In genomic region chr6:157996918-157997702, GRCh38 we compare ENCODE assay signal across 1 cellular context.
TF ChIP-seq lines count a peak whose summit lies in the region.

No MANE protein-coding gene starts in this region.

TF ChIP-seq in K562, 482 proteins besides CTCF, POLR2A, EP300 and RAD21 (continued from another document):
- TF ChIP-seq, protein P1, sequence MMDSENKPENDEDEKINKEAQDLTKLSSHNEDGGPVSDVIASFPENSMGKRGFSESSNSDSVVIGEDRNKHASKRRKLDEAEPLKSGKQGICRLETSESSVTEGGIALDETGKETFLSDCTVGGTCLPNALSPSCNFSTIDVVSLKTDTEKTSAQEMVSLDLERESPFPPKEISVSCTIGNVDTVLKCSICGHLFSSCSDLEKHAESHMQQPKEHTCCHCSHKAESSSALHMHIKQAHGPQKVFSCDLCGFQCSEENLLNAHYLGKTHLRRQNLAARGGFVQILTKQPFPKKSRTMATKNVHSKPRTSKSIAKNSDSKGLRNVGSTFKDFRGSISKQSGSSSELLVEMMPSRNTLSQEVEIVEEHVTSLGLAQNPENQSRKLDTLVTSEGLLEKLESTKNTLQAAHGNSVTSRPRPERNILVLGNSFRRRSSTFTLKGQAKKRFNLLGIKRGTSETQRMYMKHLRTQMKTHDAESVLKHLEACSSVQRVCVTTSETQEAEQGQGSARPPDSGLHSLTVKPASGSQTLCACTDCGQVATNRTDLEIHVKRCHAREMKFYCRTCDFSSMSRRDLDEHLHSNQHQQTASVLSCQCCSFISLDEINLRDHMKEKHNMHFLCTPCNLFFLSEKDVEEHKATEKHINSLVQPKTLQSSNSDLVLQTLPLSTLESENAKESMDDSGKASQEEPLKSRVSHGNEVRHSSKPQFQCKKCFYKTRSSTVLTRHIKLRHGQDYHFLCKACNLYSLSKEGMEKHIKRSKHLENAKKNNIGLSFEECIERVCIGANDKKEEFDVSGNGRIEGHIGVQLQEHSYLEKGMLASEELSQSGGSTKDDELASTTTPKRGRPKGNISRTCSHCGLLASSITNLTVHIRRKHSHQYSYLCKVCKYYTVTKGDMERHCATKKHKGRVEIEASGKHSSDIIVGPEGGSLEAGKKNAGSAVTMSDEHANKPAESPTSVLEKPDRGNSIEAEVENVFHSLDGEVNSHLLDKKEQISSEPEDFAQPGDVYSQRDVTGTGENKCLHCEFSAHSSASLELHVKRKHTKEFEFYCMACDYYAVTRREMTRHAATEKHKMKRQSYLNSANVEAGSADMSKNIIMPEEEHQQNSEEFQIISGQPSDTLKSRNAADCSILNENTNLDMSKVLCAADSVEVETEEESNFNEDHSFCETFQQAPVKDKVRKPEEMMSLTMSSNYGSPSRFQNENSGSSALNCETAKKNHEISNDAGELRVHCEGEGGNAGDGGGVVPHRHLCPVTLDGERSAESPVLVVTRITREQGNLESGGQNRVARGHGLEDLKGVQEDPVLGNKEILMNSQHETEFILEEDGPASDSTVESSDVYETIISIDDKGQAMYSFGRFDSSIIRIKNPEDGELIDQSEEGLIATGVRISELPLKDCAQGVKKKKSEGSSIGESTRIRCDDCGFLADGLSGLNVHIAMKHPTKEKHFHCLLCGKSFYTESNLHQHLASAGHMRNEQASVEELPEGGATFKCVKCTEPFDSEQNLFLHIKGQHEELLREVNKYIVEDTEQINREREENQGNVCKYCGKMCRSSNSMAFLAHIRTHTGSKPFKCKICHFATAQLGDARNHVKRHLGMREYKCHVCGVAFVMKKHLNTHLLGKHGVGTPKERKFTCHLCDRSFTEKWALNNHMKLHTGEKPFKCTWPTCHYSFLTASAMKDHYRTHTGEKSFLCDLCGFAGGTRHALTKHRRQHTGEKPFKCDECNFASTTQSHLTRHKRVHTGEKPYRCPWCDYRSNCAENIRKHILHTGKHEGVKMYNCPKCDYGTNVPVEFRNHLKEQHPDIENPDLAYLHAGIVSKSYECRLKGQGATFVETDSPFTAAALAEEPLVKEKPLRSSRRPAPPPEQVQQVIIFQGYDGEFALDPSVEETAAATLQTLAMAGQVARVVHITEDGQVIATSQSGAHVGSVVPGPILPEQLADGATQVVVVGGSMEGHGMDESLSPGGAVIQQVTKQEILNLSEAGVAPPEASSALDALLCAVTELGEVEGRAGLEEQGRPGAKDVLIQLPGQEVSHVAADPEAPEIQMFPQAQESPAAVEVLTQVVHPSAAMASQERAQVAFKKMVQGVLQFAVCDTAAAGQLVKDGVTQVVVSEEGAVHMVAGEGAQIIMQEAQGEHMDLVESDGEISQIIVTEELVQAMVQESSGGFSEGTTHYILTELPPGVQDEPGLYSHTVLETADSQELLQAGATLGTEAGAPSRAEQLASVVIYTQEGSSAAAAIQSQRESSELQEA (IDR thresholded peaks at IDR 0.05; ENCODE audit: low read depth) = no peak
- TF ChIP-seq ZNF347 (CRISPR knock-in tag; IDR thresholded peaks at IDR 0.05; ENCODE audit: low read depth) = no peak
- TF ChIP-seq SRF (CRISPR knock-in tag; IDR thresholded peaks at IDR 0.05) = no peak
- TF ChIP-seq YY1 (IDR thresholded peaks at IDR 0.05; ENCODE audit: borderline replicate concordance in 1 of 3, control insufficient read depth in 1 of 3, extremely low read depth in 1 of 3, insufficient read depth in 3 of 3, insufficient read length in 1 of 3, insufficient replicate concordance in 2 of 3, low read depth in 1 of 3, low read length in 2 of 3) = no peak
